37 cellular contexts compared by ENCODE assay signal in the genomic region with DNA sequence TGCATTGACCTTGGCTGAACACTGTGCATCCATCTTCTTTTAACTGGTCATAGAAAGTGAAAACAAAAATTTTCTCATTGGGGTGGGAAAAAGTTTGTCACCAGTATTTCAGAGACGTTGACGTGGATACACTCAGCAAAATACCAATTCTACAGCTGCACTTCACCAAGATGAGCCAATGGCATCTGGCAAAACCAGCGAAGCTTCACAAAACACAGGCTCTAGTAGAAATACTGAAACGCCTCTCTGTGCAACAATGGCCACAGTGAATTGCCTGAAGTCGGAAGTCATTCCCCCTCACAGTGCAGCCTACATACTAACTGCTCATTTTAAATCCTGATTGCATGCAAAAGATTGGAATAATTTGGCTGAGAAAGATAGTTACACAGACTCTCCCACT. TPM values are rescaled to one million over a fixed set of nuclear protein-coding genes. Genes with fewer than 3 reads are reported as not detected.
DNase-seq lines count a peak whose midpoint lies in the region; ATAC-seq, FAIRE-seq and TF ChIP-seq lines count a peak whose summit lies in the region.
"Had no signal": no experiment of that assay in that cellular context is flagged by ENCODE, and none has a peak within 500 bp of the region (broad histone marks: within the 10 kb centered on the region; RNA-seq: fewer than 3 reads in every experiment).

No MANE protein-coding gene starts in this region.

- 97 to 98% methylated on average over 5 of the region's 5 CpGs for WGBS in pancreas, 2 donors

- H3K4me3 Mint-ChIP-seq in activated CD4-positive, alpha-beta T cell treated with anti-CD3 and anti-CD28 coated beads for 36 hours = no peak overlapping the region
- no peak overlapping the region for H3K4me3 Mint-ChIP-seq in CD4-positive, alpha-beta memory T cell
- H3K4me3 Mint-ChIP-seq in activated T-helper 2 cell treated with anti-CD3 and anti-CD28 coated beads, Interferon-gamma antibody, Interleukin-2, Interleukin-4, amounts not matched to agents 10 μg/mL and 5 μg/mL and 100 μg/mL, durations not matched to agents 14 hours and 24 hours and 36 hours (ENCODE audit: low read depth) = no peak overlapping the region
- H3K4me3 Mint-ChIP-seq: CD14-positive monocyte; central memory CD8-positive, alpha-beta T cell; naive thymus-derived CD8-positive, alpha-beta T cell had no signal

- H3K4me3 ChIP-seq in CD4-positive, alpha-beta memory T cell (ENCODE audit: low read length in 2 of 2) = no peak overlapping the region
- H3K4me3 ChIP-seq in pancreas (no peak overlapping the region), dorsolateral prefrontal cortex (peak overlapping the region in 4 of 59 donors; percentile 0 to 28 (median 10))
- H3K4me3 ChIP-seq: body of pancreas, esophagus muscularis mucosa, GM23248, heart right ventricle, suprapubic skin, upper lobe of left lung had no signal

- no peaks in the 10 kb centered on the region for H3K27me3 Mint-ChIP-seq in activated CD4-positive, alpha-beta T cell treated with anti-CD3 and anti-CD28 coated beads for 36 hours
- H3K27me3 Mint-ChIP-seq in CD4-positive, alpha-beta memory T cell = no peaks in the 10 kb centered on the region
- no peaks in the 10 kb centered on the region for H3K27me3 Mint-ChIP-seq in activated T-helper 2 cell treated with anti-CD3 and anti-CD28 coated beads, Interferon-gamma antibody, Interleukin-2, Interleukin-4, amounts not matched to agents 10 μg/mL and 5 μg/mL and 100 μg/mL, durations not matched to agents 14 hours and 24 hours and 36 hours (ENCODE audit: low read depth)
- H3K27me3 Mint-ChIP-seq: central memory CD8-positive, alpha-beta T cell; naive thymus-derived CD8-positive, alpha-beta T cell had no signal

- peaks cover 42% of the 10 kb centered on the region for H3K4me1 Mint-ChIP-seq in activated CD4-positive, alpha-beta T cell treated with anti-CD3 and anti-CD28 coated beads for 36 hours
- H3K4me1 Mint-ChIP-seq in CD4-positive, alpha-beta memory T cell = peaks cover 23 to 46% (median 31%) of the 10 kb centered on the region in 4 donors
- peaks cover 38% of the 10 kb centered on the region for H3K4me1 Mint-ChIP-seq in activated T-helper 2 cell treated with anti-CD3 and anti-CD28 coated beads, Interferon-gamma antibody, Interleukin-2, Interleukin-4, amounts not matched to agents 10 μg/mL and 5 μg/mL and 100 μg/mL, durations not matched to agents 14 hours and 24 hours and 36 hours (ENCODE audit: low read depth)

- no peaks in the 10 kb centered on the region for H3K27me3 ChIP-seq in CD4-positive, alpha-beta memory T cell (ENCODE audit: insufficient read depth, low read length)
- H3K27me3 ChIP-seq in pancreas = no peaks in the 10 kb centered on the region
- H3K27me3 ChIP-seq in dorsolateral prefrontal cortex = no peaks in the 10 kb centered on the region
- H3K27me3 ChIP-seq: body of pancreas, esophagus muscularis mucosa, heart right ventricle, suprapubic skin, upper lobe of left lung had no signal

- H3K4me1 ChIP-seq in CD4-positive, alpha-beta memory T cell (ENCODE audit: insufficient read depth, low read length) = peaks cover 28% of the 10 kb centered on the region
- H3K4me1 ChIP-seq in pancreas = no peaks in the 10 kb centered on the region
- H3K4me1 ChIP-seq: body of pancreas had no signal

- peak overlapping the region; percentile 60 for H3K27ac Mint-ChIP-seq in activated CD4-positive, alpha-beta T cell treated with anti-CD3 and anti-CD28 coated beads for 36 hours
- H3K27ac Mint-ChIP-seq in CD4-positive, alpha-beta memory T cell = peak overlapping the region in 4 of 7 donors; percentile 31 to 50 (median 39)
- peak overlapping the region; percentile 34 for H3K27ac Mint-ChIP-seq in activated T-helper 2 cell treated with anti-CD3 and anti-CD28 coated beads, Interferon-gamma antibody, Interleukin-2, Interleukin-4, amounts not matched to agents 10 μg/mL and 5 μg/mL and 100 μg/mL, durations not matched to agents 14 hours and 24 hours and 36 hours

- DNase-seq in activated CD4-positive, alpha-beta T cell treated with anti-CD3 and anti-CD28 coated beads for 36 hours = no peak
- no peak for DNase-seq in activated CD4-positive, alpha-beta T cell treated with anti-CD3 and anti-CD28 coated beads, Interleukin-2, amount 50 U/mL, for 48 hours
- DNase-seq in CD4-positive, alpha-beta memory T cell = no peak
- no peak for DNase-seq in activated T-helper 2 cell treated with anti-CD3 and anti-CD28 coated beads, Interferon-gamma antibody, Interleukin-2, Interleukin-4, amounts not matched to agents 10 μg/mL and 5 μg/mL and 100 μg/mL, durations not matched to agents 14 hours and 24 hours and 36 hours (ENCODE audit: low spot score)
- DNase-seq in midbrain (lab: John Stamatoyannopoulos, UW) (peak; percentile 18), pancreas (no peak), GM20000 (ENCODE audit: low spot score) (no peak), dorsolateral prefrontal cortex (no peak)
- DNase-seq: activated CD4-positive, alpha-beta T cell treated with anti-CD3 and anti-CD28 coated beads for 4 hours; body of pancreas; Calu3; dermis blood vessel endothelial cell; DMS79 treated with DMSO at 0.1 percent for 48 hours; foreskin fibroblast; GDM1; GM23248; heart right ventricle; kidney; naive thymus-derived CD8-positive, alpha-beta T cell; NCI-H146; NCI-H2107; NCI-H748 treated with DMSO at 0.1 percent for 48 hours; occipital lobe; SHP77; stimulated activated CD4-positive, alpha-beta T cell treated with anti-CD3 and anti-CD28 coated beads, Interleukin-4, amount 100 ng/mL, for 4 hours; T1000; upper lobe of left lung had no signal

- POLR2A ChIA-PET in activated CD4-positive, alpha-beta T cell treated with anti-CD3 and anti-CD28 coated beads for 36 hours (lab: Charles Lee) = interaction anchor here (0.6 kb wide), 1 partner anchor 372 kb away, joined by 5 read pairs; no protein-coding TSS in a partner anchor
- POLR2A ChIA-PET in CD4-positive, alpha-beta memory T cell (lab: Charles Lee; ENCODE audit: partially characterized antibody) = interaction anchor here (0.6 kb wide), 1 partner anchor 231 kb away, joined by 3 read pairs; no protein-coding TSS in a partner anchor

- TF ChIP-seq CTCF in pancreas (IDR thresholded peaks at IDR 0.05) (no peak), GM20000 (IDR thresholded peaks at IDR 0.05; ENCODE audit: extremely low read depth, missing control alignments) (no peak), dorsolateral prefrontal cortex (IDR thresholded peaks at IDR 0.05 in 54 of 56, conservative IDR thresholded peaks at IDR 0.05 in 2 of 56; ENCODE audit: low read depth in 1 of 56, partially characterized antibody in 56 of 56) (no peak)

- ATAC-seq in activated CD4-positive, alpha-beta T cell treated with anti-CD3 and anti-CD28 coated beads for 36 hours = no peak
- no peak for ATAC-seq in pancreas
- ATAC-seq: body of pancreas; heart right ventricle; naive thymus-derived CD8-positive, alpha-beta T cell; Panc1 had no signal

- H3K27ac ChIP-seq in CD4-positive, alpha-beta memory T cell (ENCODE audit: low read depth, low read length) = no peak overlapping the region
- H3K27ac ChIP-seq in pancreas (no peak overlapping the region), dorsolateral prefrontal cortex (peak overlapping the region in 29 of 59 donors; percentile 0 to 71 (median 41))
- H3K27ac ChIP-seq: body of pancreas, esophagus muscularis mucosa, GM23248, heart right ventricle, suprapubic skin, upper lobe of left lung, VCaP had no signal

- H3K36me3 ChIP-seq in CD4-positive, alpha-beta memory T cell (ENCODE audit: insufficient read depth, low read length) = peaks cover 19% of the 10 kb centered on the region
- peaks cover 0 to 18% (median 0%) of the 10 kb centered on the region in 3 donors for H3K36me3 ChIP-seq in pancreas

- no peak for FAIRE-seq in pancreas (lab: Jason Lieb, UNC)
- FAIRE-seq: kidney had no signal

- no peaks in the 10 kb centered on the region for H3K9me3 ChIP-seq in CD4-positive, alpha-beta memory T cell (ENCODE audit: control insufficient read depth in 1 of 2, low read length in 2 of 2)
- no peaks in the 10 kb centered on the region for H3K9me3 ChIP-seq in pancreas
- H3K9me3 ChIP-seq: body of pancreas, esophagus muscularis mucosa, heart right ventricle, suprapubic skin, upper lobe of left lung had no signal

- peaks cover 26% of the 10 kb centered on the region for H3K36me3 Mint-ChIP-seq in activated CD4-positive, alpha-beta T cell treated with anti-CD3 and anti-CD28 coated beads for 36 hours (ENCODE audit: low read depth)
- H3K36me3 Mint-ChIP-seq in CD4-positive, alpha-beta memory T cell = peaks cover 27 to 39% of the 10 kb centered on the region in 2 donors
- H3K36me3 Mint-ChIP-seq in activated T-helper 2 cell treated with anti-CD3 and anti-CD28 coated beads, Interferon-gamma antibody, Interleukin-2, Interleukin-4, amounts not matched to agents 10 μg/mL and 5 μg/mL and 100 μg/mL, durations not matched to agents 14 hours and 24 hours and 36 hours (ENCODE audit: low read depth) = peaks cover 47% of the 10 kb centered on the region

- intact Hi-C loops in activated CD4-positive, alpha-beta T cell treated with anti-CD3 and anti-CD28 coated beads for 36 hours (cut with DNase I, micrococcal nuclease) = loop anchor here in 1 of 2 experiments (5.0 to 10.0 kb wide), 3 partner anchors 47 to 364 kb away; a partner anchor contains a TSS
- intact Hi-C loops in CD4-positive, alpha-beta memory T cell (cut with micrococcal nuclease) = no loop called here
- intact Hi-C loops in activated T-helper 2 cell treated with anti-CD3 and anti-CD28 coated beads, Interferon-gamma antibody, Interleukin-2, Interleukin-4, amounts not matched to agents 10 μg/mL and 5 μg/mL and 100 μg/mL, durations not matched to agents 14 hours and 24 hours and 36 hours (cut with micrococcal nuclease) = no loop called here
- intact Hi-C loops in pancreas (cut with DNase I) (no loop called here), dorsolateral prefrontal cortex (cut with DNase I) (no loop called here)

- no peaks in the 10 kb centered on the region for H3K9me3 Mint-ChIP-seq in activated CD4-positive, alpha-beta T cell treated with anti-CD3 and anti-CD28 coated beads for 36 hours (ENCODE audit: low read depth)
- H3K9me3 Mint-ChIP-seq in CD4-positive, alpha-beta memory T cell = no peaks in the 10 kb centered on the region
- no peaks in the 10 kb centered on the region for H3K9me3 Mint-ChIP-seq in activated T-helper 2 cell treated with anti-CD3 and anti-CD28 coated beads, Interferon-gamma antibody, Interleukin-2, Interleukin-4, amounts not matched to agents 10 μg/mL and 5 μg/mL and 100 μg/mL, durations not matched to agents 14 hours and 24 hours and 36 hours
- H3K9me3 Mint-ChIP-seq: central memory CD8-positive, alpha-beta T cell; naive thymus-derived CD8-positive, alpha-beta T cell had no signal

- CTCF ChIA-PET in activated CD4-positive, alpha-beta T cell treated with anti-CD3 and anti-CD28 coated beads for 36 hours (lab: Charles Lee) = interaction anchor here (0.6 to 1.3 kb wide), 3 partner anchors 72 to 259 kb away, joined by 3 to 4 read pairs (median 3); no protein-coding TSS in a partner anchor
- CTCF ChIA-PET in CD4-positive, alpha-beta memory T cell (lab: Charles Lee; ENCODE audit: partially characterized antibody) = no interaction called here

RNA-seq across cellular contexts. Expression of a gene that starts 17.0 kb away (rescaled TPM):
- 10 to 100 TPM; 41.8 to 47.1 TPM for total RNA-seq in activated CD4-positive, alpha-beta T cell treated with anti-CD3 and anti-CD28 coated beads for 36 hours
- total RNA-seq in CD4-positive, alpha-beta memory T cell = 10 to 100 TPM; 70.1 to 73.7 TPM
- polyA plus RNA-seq in CD4-positive, alpha-beta memory T cell = 10 to 100 TPM; 11.0 to 25.5 TPM
- total RNA-seq in activated T-helper 2 cell treated with anti-CD3 and anti-CD28 coated beads, Interferon-gamma antibody, Interleukin-2, Interleukin-4, amounts not matched to agents 10 μg/mL and 5 μg/mL and 100 μg/mL, durations not matched to agents 14 hours and 24 hours and 36 hours = 49.2 and 53.7 TPM in 2 replicates
- total RNA-seq in pancreas (10 to 100 TPM; 14.1 to 26.0 (median 18.1) TPM), dorsolateral prefrontal cortex (10 to 100 TPM; 32.9 to 64.7 (median 46.7) TPM)
- 10 to 100 TPM; 15.7 to 16.8 TPM for polyA plus RNA-seq in pancreas

RNA-seq across cellular contexts. Expression of a gene that starts 47.5 kb away (rescaled TPM):
- total RNA-seq in activated CD4-positive, alpha-beta T cell treated with anti-CD3 and anti-CD28 coated beads for 36 hours = 10 to 100 TPM in 1 of 2 experiments, 1 to 10 TPM in 1; 7.3 to 16.3 TPM
- 1 to 10 TPM; 6.0 to 7.4 TPM for total RNA-seq in CD4-positive, alpha-beta memory T cell
- polyA plus RNA-seq in CD4-positive, alpha-beta memory T cell = 10 to 100 TPM; 18.5 to 31.1 TPM
- 10.9 and 12.3 TPM in 2 replicates for total RNA-seq in activated T-helper 2 cell treated with anti-CD3 and anti-CD28 coated beads, Interferon-gamma antibody, Interleukin-2, Interleukin-4, amounts not matched to agents 10 μg/mL and 5 μg/mL and 100 μg/mL, durations not matched to agents 14 hours and 24 hours and 36 hours
- total RNA-seq in pancreas (1 to 10 TPM; 2.2 to 4.0 (median 2.6) TPM), dorsolateral prefrontal cortex (10 to 100 TPM; 11.4 to 43.8 (median 25.6) TPM)
- polyA plus RNA-seq in pancreas = 10 to 100 TPM in 1 of 2 donors, 1 to 10 TPM in 1; 7.9 to 19.5 TPM

RNA-seq across cellular contexts. Expression of a gene that starts 54.2 kb away (rescaled TPM):
- total RNA-seq in activated CD4-positive, alpha-beta T cell treated with anti-CD3 and anti-CD28 coated beads for 36 hours = not detected
- not detected for total RNA-seq in CD4-positive, alpha-beta memory T cell
- 1 to 10 TPM in 1 of 2 donors, not detected in 1; 2.7 TPM for polyA plus RNA-seq in CD4-positive, alpha-beta memory T cell
- not detected in 2 replicates for total RNA-seq in activated T-helper 2 cell treated with anti-CD3 and anti-CD28 coated beads, Interferon-gamma antibody, Interleukin-2, Interleukin-4, amounts not matched to agents 10 μg/mL and 5 μg/mL and 100 μg/mL, durations not matched to agents 14 hours and 24 hours and 36 hours
- under 1 TPM in 2 of 6 donors, not detected in 4; 0.19 to 0.37 TPM for total RNA-seq in pancreas
- 1 to 10 TPM in 1 of 2 donors, under 1 TPM in 1; 0.23 to 1.2 TPM for polyA plus RNA-seq in pancreas
- total RNA-seq in dorsolateral prefrontal cortex = 1 to 10 TPM in 21 of 120 experiments, under 1 TPM in 16, not detected in 83; 0.48 to 3.3 (median 1.0) TPM
- total RNA-seq: A172; Calu3; dermis blood vessel endothelial cell; esophagus muscularis mucosa; GM23248; IMR-90; naive thymus-derived CD8-positive, alpha-beta T cell; occipital lobe; pulmonary artery endothelial cell; suprapubic skin had no signal
- polyA plus RNA-seq: IMR-90 had no signal

RNA-seq across cellular contexts. Expression of a gene that starts 59.3 kb away (rescaled TPM):
- total RNA-seq in activated CD4-positive, alpha-beta T cell treated with anti-CD3 and anti-CD28 coated beads for 36 hours = not detected
- not detected for total RNA-seq in CD4-positive, alpha-beta memory T cell
- polyA plus RNA-seq in CD4-positive, alpha-beta memory T cell = not detected
- total RNA-seq in activated T-helper 2 cell treated with anti-CD3 and anti-CD28 coated beads, Interferon-gamma antibody, Interleukin-2, Interleukin-4, amounts not matched to agents 10 μg/mL and 5 μg/mL and 100 μg/mL, durations not matched to agents 14 hours and 24 hours and 36 hours = not detected in 2 replicates
- total RNA-seq in pancreas (under 1 TPM in 2 of 6 donors, not detected in 4; 0.17 to 0.21 TPM), dorsolateral prefrontal cortex (1 to 10 TPM in 71 of 120 experiments, under 1 TPM in 24, not detected in 25; 0.36 to 8.5 (median 1.4) TPM)
- polyA plus RNA-seq in pancreas = not detected
- total RNA-seq: A172; body of pancreas; Calu3; dermis blood vessel endothelial cell; esophagus muscularis mucosa; GM23248; IMR-90; mononuclear cell; naive thymus-derived CD8-positive, alpha-beta T cell; occipital lobe; pulmonary artery endothelial cell; suprapubic skin had no signal
- polyA plus RNA-seq: CD14-positive monocyte, GM23248 had no signal
